9 cellular contexts compared by ENCODE assay signal in the genomic region with DNA sequence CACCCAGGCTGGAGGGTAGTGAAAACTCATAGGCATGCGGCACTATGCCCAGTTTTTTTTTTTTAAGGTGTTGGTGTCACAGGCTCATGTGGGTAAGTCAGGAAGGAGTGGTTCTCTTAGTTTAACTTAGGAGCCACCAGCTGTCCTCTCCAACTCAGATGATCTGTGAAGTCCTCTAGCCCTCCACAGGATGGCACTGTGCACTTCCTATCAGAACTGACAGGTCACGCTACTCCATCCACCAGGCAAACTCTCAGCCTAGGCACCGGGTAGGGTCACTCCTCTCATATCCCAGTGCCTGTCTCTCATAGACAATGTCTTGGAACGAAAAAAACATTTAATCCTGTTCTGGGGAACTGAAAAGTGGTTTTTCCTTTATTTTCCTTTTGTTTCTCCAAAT. TPM values are rescaled to one million over a fixed set of nuclear protein-coding genes. Genes with fewer than 3 reads are reported as not detected.
DNase-seq lines count a peak whose midpoint lies in the region; ATAC-seq and TF ChIP-seq lines count a peak whose summit lies in the region.
"Had no signal": no experiment of that assay in that cellular context is flagged by ENCODE, and none has a peak within 500 bp of the region (broad histone marks: within the 10 kb centered on the region; RNA-seq: fewer than 3 reads in every experiment).

No MANE protein-coding gene starts in this region.

- peaks cover 27% of the 10 kb centered on the region for H3K4me1 Mint-ChIP-seq in activated CD4-positive, alpha-beta T cell treated with anti-CD3 and anti-CD28 coated beads for 36 hours
- peaks cover 5% of the 10 kb centered on the region for H3K4me1 Mint-ChIP-seq in endodermal cell
- H3K4me1 Mint-ChIP-seq in naive thymus-derived CD4-positive, alpha-beta T cell = peaks cover 21 to 51% (median 37%) of the 10 kb centered on the region in 7 donors

- WGBS in endodermal cell (ENCODE audit: insufficient coverage in 1 of 2, insufficient read length in 1 of 2), 2 experiments = 90 to 96% methylated on average over 3 to 4 of the region's 4 CpGs

- DNase-seq in EL (peak; percentile 36), endodermal cell (peak; percentile 79), foreskin melanocyte (no peak), NCI-H2171 treated with DMSO at 0.1 percent for 48 hours (lab: John Stamatoyannopoulos, UW) (no peak)
- peak; percentile 67 for DNase-seq in activated CD4-positive, alpha-beta T cell treated with anti-CD3 and anti-CD28 coated beads for 36 hours
- peak in 8 of 9 donors; percentile 26 to 68 (median 48) for DNase-seq in naive thymus-derived CD4-positive, alpha-beta T cell

- H3K9me3 Mint-ChIP-seq in activated CD4-positive, alpha-beta T cell treated with anti-CD3 and anti-CD28 coated beads for 36 hours (ENCODE audit: low read depth) = no peaks in the 10 kb centered on the region
- no peaks in the 10 kb centered on the region for H3K9me3 Mint-ChIP-seq in endodermal cell
- no peaks in the 10 kb centered on the region for H3K9me3 Mint-ChIP-seq in naive thymus-derived CD4-positive, alpha-beta T cell

- H3K27ac ChIP-seq in KMS-11 (no peak overlapping the region), endodermal cell (ENCODE audit: low read depth, low read length) (no peak overlapping the region)
- no peak overlapping the region for H3K27ac ChIP-seq in naive thymus-derived CD4-positive, alpha-beta T cell (ENCODE audit: low read depth, low read length)
- H3K27ac ChIP-seq: neutrophil had no signal

- POLR2A ChIA-PET in activated CD4-positive, alpha-beta T cell treated with anti-CD3 and anti-CD28 coated beads for 36 hours (lab: Charles Lee) = interaction anchor here (0.6 to 2.1 kb wide), 7 partner anchors 11 to 833 kb away, joined by 3 to 13 read pairs (median 6); partner anchors contain the start of gene NAP1L4
- POLR2A ChIA-PET in naive thymus-derived CD4-positive, alpha-beta T cell (lab: Charles Lee) = interaction anchor here (0.8 to 3.2 kb wide), 4 partner anchors 13 to 47 kb away, joined by 3 to 25 read pairs (median 6); no protein-coding TSS in a partner anchor

- H3K9ac ChIP-seq in KMS-11 (no peak overlapping the region), endodermal cell (ENCODE audit: extremely low read depth, low read length, poor library complexity, severe bottlenecking) (no peak overlapping the region)

- peaks cover 35% of the 10 kb centered on the region for H3K36me3 ChIP-seq in KMS-11 (ENCODE audit: insufficient read depth)
- H3K36me3 ChIP-seq in endodermal cell (ENCODE audit: control insufficient read depth, insufficient read depth, low read length) = peaks cover 96% of the 10 kb centered on the region
- peaks cover 30 to 80% (median 63%) of the 10 kb centered on the region in 3 experiments for H3K36me3 ChIP-seq in naive thymus-derived CD4-positive, alpha-beta T cell (ENCODE audit: control insufficient read depth in 2 of 3, insufficient read depth in 3 of 3, low read length in 3 of 3)

- H3K27me3 ChIP-seq in KMS-11 (ENCODE audit: insufficient read depth, low read depth) (no peaks in the 10 kb centered on the region), endodermal cell (ENCODE audit: control insufficient read depth, insufficient read depth, low read length, poor library complexity, severe bottlenecking) (no peaks in the 10 kb centered on the region)
- no peaks in the 10 kb centered on the region for H3K27me3 ChIP-seq in naive thymus-derived CD4-positive, alpha-beta T cell (ENCODE audit: control insufficient read depth in 2 of 2, insufficient read depth in 2 of 2, low read length in 2 of 2)
- H3K27me3 ChIP-seq: neutrophil had no signal

- peaks cover 71% of the 10 kb centered on the region for H3K79me2 ChIP-seq in KMS-11 (ENCODE audit: insufficient read depth, low read depth)

- H3K4me2 ChIP-seq in KMS-11 = no peak overlapping the region

- ATAC-seq in activated CD4-positive, alpha-beta T cell treated with anti-CD3 and anti-CD28 coated beads for 36 hours = peak; percentile 95
- ATAC-seq in naive thymus-derived CD4-positive, alpha-beta T cell = peak; percentile 95
- ATAC-seq in HG03565 (IDR thresholded peaks at IDR 0.05; ENCODE audit: unreplicated experiment) = no peak

- no peak overlapping the region for H2AFZ ChIP-seq in KMS-11 (ENCODE audit: low read depth)

- H3K36me3 Mint-ChIP-seq in activated CD4-positive, alpha-beta T cell treated with anti-CD3 and anti-CD28 coated beads for 36 hours (ENCODE audit: low read depth) = peaks cover 57% of the 10 kb centered on the region
- peaks cover 73% of the 10 kb centered on the region for H3K36me3 Mint-ChIP-seq in endodermal cell (ENCODE audit: low read depth)
- H3K36me3 Mint-ChIP-seq in naive thymus-derived CD4-positive, alpha-beta T cell = peaks cover 5 to 49% (median 35%) of the 10 kb centered on the region in 5 donors

- H4K20me1 ChIP-seq in KMS-11 (ENCODE audit: insufficient read depth) = peaks cover 33% of the 10 kb centered on the region

- no peaks in the 10 kb centered on the region for H3K27me3 Mint-ChIP-seq in activated CD4-positive, alpha-beta T cell treated with anti-CD3 and anti-CD28 coated beads for 36 hours
- H3K27me3 Mint-ChIP-seq in endodermal cell (ENCODE audit: insufficient read depth) = no peaks in the 10 kb centered on the region
- H3K27me3 Mint-ChIP-seq in naive thymus-derived CD4-positive, alpha-beta T cell = no peaks in the 10 kb centered on the region

- H3K4me3 Mint-ChIP-seq in activated CD4-positive, alpha-beta T cell treated with anti-CD3 and anti-CD28 coated beads for 36 hours = no peak overlapping the region
- H3K4me3 Mint-ChIP-seq in endodermal cell = no peak overlapping the region
- no peak overlapping the region for H3K4me3 Mint-ChIP-seq in naive thymus-derived CD4-positive, alpha-beta T cell

- H3K27ac Mint-ChIP-seq in activated CD4-positive, alpha-beta T cell treated with anti-CD3 and anti-CD28 coated beads for 36 hours = no peak overlapping the region
- H3K27ac Mint-ChIP-seq in endodermal cell = no peak overlapping the region
- peak overlapping the region in 3 of 9 donors; percentile 24 to 66 (median 41) for H3K27ac Mint-ChIP-seq in naive thymus-derived CD4-positive, alpha-beta T cell

- H3K4me1 ChIP-seq in KMS-11 (ENCODE audit: low read depth, poor library complexity, severe bottlenecking) (peaks cover 7% of the 10 kb centered on the region), endodermal cell (ENCODE audit: control insufficient read depth, insufficient read depth, low read length) (no peaks in the 10 kb centered on the region)
- peaks cover 0 to 7% of the 10 kb centered on the region in 2 donors for H3K4me1 ChIP-seq in naive thymus-derived CD4-positive, alpha-beta T cell (ENCODE audit: control insufficient read depth in 2 of 2, insufficient read depth in 2 of 2, low read length in 2 of 2)

- intact Hi-C loops in activated CD4-positive, alpha-beta T cell treated with anti-CD3 and anti-CD28 coated beads for 36 hours (cut with DNase I, micrococcal nuclease) = loop anchor here (1.0 to 2.0 kb wide), 2 partner anchors 13 to 116 kb away; no protein-coding TSS in a partner anchor
- intact Hi-C loops in naive thymus-derived CD4-positive, alpha-beta T cell (cut with micrococcal nuclease) = loop anchor here (1.0 kb wide), 4 partner anchors 13 to 116 kb away; no protein-coding TSS in a partner anchor

- H3K4me3 ChIP-seq in KMS-11 (IDR thresholded peaks at IDR 0.05; ENCODE audit: insufficient read depth, low read depth, low read length) (no peak overlapping the region), endodermal cell (ENCODE audit: low read length) (no peak overlapping the region)
- no peak overlapping the region for H3K4me3 ChIP-seq in naive thymus-derived CD4-positive, alpha-beta T cell (ENCODE audit: low read length)

- no peaks in the 10 kb centered on the region for H3K9me3 ChIP-seq in endodermal cell (ENCODE audit: control insufficient read depth, low read length)
- no peaks in the 10 kb centered on the region for H3K9me3 ChIP-seq in naive thymus-derived CD4-positive, alpha-beta T cell (ENCODE audit: control insufficient read depth in 2 of 3, low read length in 3 of 3)
- H3K9me3 ChIP-seq: neutrophil had no signal

- TF ChIP-seq CTCF in KMS-11 (conservative IDR thresholded peaks at IDR 0.05; ENCODE audit: low read depth, low read length) = peak; percentile 72
- TF ChIP-seq CTCF in endodermal cell (conservative IDR thresholded peaks at IDR 0.05) = peak; percentile 75

- CTCF ChIA-PET in activated CD4-positive, alpha-beta T cell treated with anti-CD3 and anti-CD28 coated beads for 36 hours (lab: Charles Lee) = interaction anchor here (0.7 to 3.0 kb wide), 13 partner anchors 8 to 116 kb away, joined by 3 to 29 read pairs (median 4); no protein-coding TSS in a partner anchor
- CTCF ChIA-PET in naive thymus-derived CD4-positive, alpha-beta T cell (lab: Charles Lee) = interaction anchor here (0.5 to 5.7 kb wide), 15 partner anchors 10 to 442 kb away, joined by 3 to 43 read pairs (median 4); partner anchors contain the start of gene NAP1L4

RNA-seq across cellular contexts. Expression of gene NAP1L4, which starts 16.5 kb away (rescaled TPM):
- total RNA-seq in activated CD4-positive, alpha-beta T cell treated with anti-CD3 and anti-CD28 coated beads for 36 hours = 100 to 1,000 TPM; 241 to 246 TPM
- 100 to 1,000 TPM; 198 to 206 TPM for total RNA-seq in endodermal cell
- 171 TPM for polyA plus RNA-seq in endodermal cell (2013, experiment 1 of 2)
- 165 TPM for polyA plus RNA-seq in endodermal cell (2013, experiment 2 of 2)
- total RNA-seq in naive thymus-derived CD4-positive, alpha-beta T cell = 100 to 1,000 TPM; 245 to 356 (median 294) TPM
- 100 to 1,000 TPM; 134 to 172 TPM for polyA plus RNA-seq in naive thymus-derived CD4-positive, alpha-beta T cell

RNA-seq across cellular contexts. Expression of gene PHLDA2, which starts 46.4 kb away (rescaled TPM):
- total RNA-seq in activated CD4-positive, alpha-beta T cell treated with anti-CD3 and anti-CD28 coated beads for 36 hours = 1 to 10 TPM; 3.1 to 3.7 TPM
- total RNA-seq in endodermal cell = 1 to 10 TPM; 3.0 to 5.1 TPM
- polyA plus RNA-seq in endodermal cell (2013, experiment 1 of 2) = 4.5 TPM
- polyA plus RNA-seq in endodermal cell (2013, experiment 2 of 2) = 5.4 TPM
- total RNA-seq in naive thymus-derived CD4-positive, alpha-beta T cell = 1 to 10 TPM in 3 of 5 experiments, not detected in 2; 2.5 to 7.9 (median 4.5) TPM
- polyA plus RNA-seq in naive thymus-derived CD4-positive, alpha-beta T cell = not detected

Comparison
In these comparisons a context has a peak if more than half of its experiments do, and no peak if none do; other contexts are left out.
1. DNase-seq: peak in EL (single experiment), activated CD4-positive, alpha-beta T cell treated with anti-CD3 and anti-CD28 coated beads for 36 hours (single experiment), endodermal cell (single experiment) and naive thymus-derived CD4-positive, alpha-beta T cell (8 of 9); none in foreskin melanocyte (single experiment) and NCI-H2171 treated with DMSO at 0.1 percent for 48 hours (single experiment).